Comparison of ENCODE assay signal across 23 cellular contexts in genomic region chr10:88212069-88212468, GRCh38.
DNase-seq lines count a peak whose midpoint lies in the region; ATAC-seq, FAIRE-seq and TF ChIP-seq lines count a peak whose summit lies in the region.
"Had no signal": no experiment of that assay in that cellular context is flagged by ENCODE, and none has a peak within 500 bp of the region (broad histone marks: within the 10 kb centered on the region; RNA-seq: fewer than 3 reads in every experiment).

No MANE protein-coding gene starts in this region.

- H3K4me2 ChIP-seq in GM12878 (ENCODE audit: control insufficient read depth, insufficient read depth), result no peak overlapping the region
- H3K4me2 ChIP-seq: BLaER1 had no signal

- H3K27me3 ChIP-seq in GM12878 (replicated peaks in 1 of 2; ENCODE audit: control insufficient read depth in 2 of 2, insufficient read depth in 2 of 2, low read length in 1 of 2), result no peaks in the 10 kb centered on the region
- H3K27me3 ChIP-seq: BE2C, BLaER1 had no signal

- TF ChIP-seq RAD21 in GM12878 (IDR thresholded peaks at IDR 0.05; ENCODE audit: insufficient read depth, low read depth, low read length), result no peak

- no peaks in the 10 kb centered on the region for H4K20me1 ChIP-seq in GM12878 (ENCODE audit: control insufficient read depth, insufficient read depth)
- H4K20me1 ChIP-seq: BLaER1 had no signal

- H3K4me1 Mint-ChIP-seq in stimulated activated naive B cell treated with anti-CD40 and anti-IgM and Interleukin-4, amounts not matched to agents 10 μg/mL and 1 μg/mL and 100 μg/mL, for 72 hours, result peaks cover 23 to 51% of the 10 kb centered on the region in 2 donors
- H3K4me1 Mint-ChIP-seq: CD14-positive monocyte; CD4-positive, CD25-positive, alpha-beta regulatory T cell; CD8-positive, alpha-beta memory T cell had no signal

- peaks cover 3% of the 10 kb centered on the region; the same call in 1 of the 2 replicates for H3K4me1 ChIP-seq in GM12878 (ENCODE audit: control insufficient read depth, insufficient read depth, low read length)
- H3K4me1 ChIP-seq: BLaER1 had no signal

- no peak overlapping the region for H3K4me3 ChIP-seq in GM12878
- H3K4me3 ChIP-seq: BLaER1 had no signal

- RAD21 ChIA-PET in GM12878 (lab: Charles Lee; ENCODE audit: unreplicated experiment), result no interaction called here

- DNase-seq in GM19239 (ENCODE audit: insufficient read length, low spot score) (no peak), GM12878 (ENCODE audit: low read depth, low spot score) (no peak), NCI-H187 treated with DMSO at 0.1 percent for 48 hours (lab: John Stamatoyannopoulos, UW) (no peak), DMS53 (lab: John Stamatoyannopoulos, UW) (no peak)
- no peak for DNase-seq in stimulated activated naive B cell treated with anti-CD40 and anti-IgM and Interleukin-4, amounts not matched to agents 10 μg/mL and 1 μg/mL and 100 μg/mL, for 72 hours
- DNase-seq: 8988T; ACHN; BE2C; C1 segment of cervical spinal cord; CD4-positive, alpha-beta memory T cell; CD4-positive, CD25-positive, alpha-beta regulatory T cell; CD8-positive, alpha-beta memory T cell; COR-L47; DMS 273 treated with DMSO at 0.1 percent for 48 hours; DMS153; DMS79 treated with DMSO at 0.1 percent for 48 hours; GF-D8 had no signal

- H3K27ac ChIP-seq in GM12878 (ENCODE audit: control insufficient read depth, insufficient read depth), result no peak overlapping the region
- H3K27ac ChIP-seq: BLaER1 had no signal

- in situ Hi-C loops in GM12878 (cut with MboI), result no loop called here

- no peaks in the 10 kb centered on the region for H3K9me3 ChIP-seq in GM12878 (replicated peaks; ENCODE audit: control insufficient read depth, insufficient read depth, low read length)
- H3K9me3 ChIP-seq: BE2C, BLaER1 had no signal

- no peaks in the 10 kb centered on the region for H3K79me2 ChIP-seq in GM12878 (ENCODE audit: control insufficient read depth, insufficient read depth, low read length)

- BruUV-seq in GM12878 (replicated peaks; lab: Mats Ljungman, UMichigan), result no TSS peak

- CTCF ChIA-PET in GM12878 (lab: Yijun Ruan, JAX), result interaction anchor here (1.1 kb wide), 1 partner anchor 362 kb away, joined by 3 read pairs; no protein-coding TSS in a partner anchor

- no peak for TF ChIP-seq POLR2A in GM12878 (IDR thresholded peaks at IDR 0.05; ENCODE audit: low read depth, low read length)

- peak; percentile 64 for FAIRE-seq in GM19239 (lab: Jason Lieb, UNC)
- FAIRE-seq in GM12878 (lab: Jason Lieb, UNC), result peak; percentile 56
- FAIRE-seq: A204.1, G401.6 had no signal

- ATAC-seq in GM12878 (no peak), HG03097 (IDR thresholded peaks at IDR 0.05; ENCODE audit: low FRiP score, unreplicated experiment) (no peak), GM18870 (IDR thresholded peaks at IDR 0.05; ENCODE audit: unreplicated experiment) (no peak)
- peak; percentile 55 to 65 for ATAC-seq in stimulated activated naive B cell treated with anti-CD40 and anti-IgM and Interleukin-4, amounts not matched to agents 10 μg/mL and 1 μg/mL and 100 μg/mL, for 72 hours (replicated peaks)

- H3K4me3 Mint-ChIP-seq in stimulated activated naive B cell treated with anti-CD40 and anti-IgM and Interleukin-4, amounts not matched to agents 10 μg/mL and 1 μg/mL and 100 μg/mL, for 72 hours, result no peak overlapping the region
- H3K4me3 Mint-ChIP-seq: CD14-positive monocyte; CD4-positive, alpha-beta memory T cell; CD4-positive, CD25-positive, alpha-beta regulatory T cell; CD8-positive, alpha-beta memory T cell had no signal

- no peaks in the 10 kb centered on the region for H3K27me3 Mint-ChIP-seq in stimulated activated naive B cell treated with anti-CD40 and anti-IgM and Interleukin-4, amounts not matched to agents 10 μg/mL and 1 μg/mL and 100 μg/mL, for 72 hours
- H3K27me3 Mint-ChIP-seq: CD4-positive, CD25-positive, alpha-beta regulatory T cell had no signal

- no peak overlapping the region for H3K9ac ChIP-seq in GM12878 (ENCODE audit: control insufficient read depth, insufficient read depth, low read length)
- H3K9ac ChIP-seq: BLaER1 had no signal

- TF ChIP-seq EP300 in GM12878 (IDR thresholded peaks at IDR 0.05; ENCODE audit: borderline replicate concordance in 1 of 2, control insufficient read depth in 1 of 2, low read depth in 2 of 2, low read length in 2 of 2), result no peak

- no peaks in the 10 kb centered on the region for H3K36me3 Mint-ChIP-seq in stimulated activated naive B cell treated with anti-CD40 and anti-IgM and Interleukin-4, amounts not matched to agents 10 μg/mL and 1 μg/mL and 100 μg/mL, for 72 hours
- H3K36me3 Mint-ChIP-seq: CD14-positive monocyte; CD4-positive, alpha-beta memory T cell; CD4-positive, CD25-positive, alpha-beta regulatory T cell had no signal

- H3K9me3 Mint-ChIP-seq in stimulated activated naive B cell treated with anti-CD40 and anti-IgM and Interleukin-4, amounts not matched to agents 10 μg/mL and 1 μg/mL and 100 μg/mL, for 72 hours, result no peaks in the 10 kb centered on the region
- H3K9me3 Mint-ChIP-seq: CD8-positive, alpha-beta memory T cell had no signal

- TF ChIP-seq CTCF in GM12878 (IDR thresholded peaks at IDR 0.05 in 2 of 3, conservative IDR thresholded peaks at IDR 0.05 in 1 of 3; ENCODE audit: control insufficient read depth in 2 of 3, extremely low read depth in 1 of 3, insufficient read depth in 1 of 3, low read depth in 3 of 3, low read length in 3 of 3), result no peak

- POLR2A ChIA-PET in GM12878 (lab: Charles Lee), result no interaction called here

- intact Hi-C loops in GM12878 (cut with micrococcal nuclease; ENCODE audit: unreplicated experiment), result no loop called here

- no peaks in the 10 kb centered on the region for H3K36me3 ChIP-seq in GM12878 (ENCODE audit: control insufficient read depth in 2 of 2, insufficient read depth in 2 of 2, low read length in 1 of 2)
- H3K36me3 ChIP-seq: BE2C, BLaER1 had no signal

- no peak overlapping the region for H2AFZ ChIP-seq in GM12878 (ENCODE audit: control insufficient read depth, low read depth, low read length)

- H3K27ac Mint-ChIP-seq in stimulated activated naive B cell treated with anti-CD40 and anti-IgM and Interleukin-4, amounts not matched to agents 10 μg/mL and 1 μg/mL and 100 μg/mL, for 72 hours, result no peak overlapping the region
- H3K27ac Mint-ChIP-seq: CD14-positive monocyte; CD4-positive, alpha-beta memory T cell had no signal

- SMC1A ChIA-PET in GM12878 (lab: Charles Lee; ENCODE audit: uncharacterized antibody, unreplicated experiment), result interaction anchor here (1.1 to 1.2 kb wide), 2 partner anchors 104 to 180 kb away, joined by 3 read pairs; no protein-coding TSS in a partner anchor

TF ChIP-seq in GM12878, 131 proteins besides CTCF, POLR2A, EP300 and RAD21 (continues in another document):
- TF ChIP-seq NRF1 (conservative IDR thresholded peaks at IDR 0.05; ENCODE audit: low read depth, low read length) (no peak), ZBTB11 (CRISPR knock-in tag; IDR thresholded peaks at IDR 0.05) (no peak), SUZ12 (IDR thresholded peaks at IDR 0.05; ENCODE audit: unreplicated experiment) (no peak), YBX1 (IDR thresholded peaks at IDR 0.05) (no peak), RAD51 (IDR thresholded peaks at IDR 0.05) (no peak), ZZZ3 (IDR thresholded peaks at IDR 0.05; ENCODE audit: control insufficient read depth, insufficient read length, low read depth) (no peak), E4F1 (IDR thresholded peaks at IDR 0.05; ENCODE audit: borderline replicate concordance, partially characterized antibody) (no peak), KLF5 (IDR thresholded peaks at IDR 0.05; ENCODE audit: partially characterized antibody) (no peak)

Comparison
In these comparisons a context has a peak if more than half of its experiments do, and no peak if none do; other contexts are left out.
1. ATAC-seq: peak in stimulated activated naive B cell treated with anti-CD40 and anti-IgM and Interleukin-4, amounts not matched to agents 10 μg/mL and 1 μg/mL and 100 μg/mL, for 72 hours (2 of 2); none in GM12878 (single experiment), HG03097 (single experiment) and GM18870 (single experiment).